20 cellular contexts compared by ENCODE assay signal in genomic region chr6:28875348-28875747, GRCh38. TPM values are rescaled to one million over a fixed set of nuclear protein-coding genes. Genes with fewer than 3 reads are reported as not detected.
A peak's percentile ranks its signal among the peaks of the same experiment; 100 is the strongest.
DNase-seq lines count a peak whose midpoint lies in the region; ATAC-seq, FAIRE-seq and TF ChIP-seq lines count a peak whose summit lies in the region.
"Had no signal": no experiment of that assay in that cellular context is flagged by ENCODE, and none has a peak within 500 bp of the region (broad histone marks: within the 10 kb centered on the region; RNA-seq: fewer than 3 reads in every experiment).

No MANE protein-coding gene starts in this region.

- no peak for FAIRE-seq in HTR-8/SVneo (lab: Jason Lieb, UNC)
- FAIRE-seq: GM12878, GM19239 had no signal

- peak overlapping the region; percentile 14 to 68; a peak in 4 of 5 replicates for H3K4me3 Mint-ChIP-seq in H9
- H3K4me3 Mint-ChIP-seq: CD14-positive monocyte had no signal

- H3K79me1 ChIP-seq in H9 (ENCODE audit: insufficient read depth, low read depth, low read length, poor library complexity, severe bottlenecking) (no peaks in the 10 kb centered on the region), trophoblast cell (ENCODE audit: low read length) (no peaks in the 10 kb centered on the region)

- H3K23me2 ChIP-seq in H9 (ENCODE audit: insufficient read length, low read depth, low read length, poor library complexity, severe bottlenecking), result peaks cover 1% of the 10 kb centered on the region

- CTCF ChIA-PET in OCI-LY7 (lab: Charles Lee; ENCODE audit: unreplicated experiment), result interaction anchor here (0.5 to 1.0 kb wide), 3 partner anchors 9 to 106 kb away, joined by 3 read pairs; no protein-coding TSS in a partner anchor

- no peak overlapping the region for H2BK15ac ChIP-seq in H9 (ENCODE audit: low read depth, low read length)

- H3K23ac ChIP-seq in H9 (ENCODE audit: insufficient read length, low read depth, low read length) (no peak overlapping the region), trophoblast cell (ENCODE audit: low read length) (no peak overlapping the region)

- DNase-seq in DND-41, result no peak
- no peak for DNase-seq in H9
- DNase-seq in OCI-LY7 (ENCODE audit: low spot score), result peak; percentile 90
- no peak for DNase-seq in trophoblast cell
- DNase-seq in NCI-H510A treated with DMSO at 0.1 percent for 48 hours (lab: John Stamatoyannopoulos, UW), result no peak
- no peak for DNase-seq in HTR-8/SVneo (ENCODE audit: insufficient read length, low spot score)
- DNase-seq: DMS 273 treated with DMSO at 0.1 percent for 48 hours, EL, GOT3, NCI-H1694 treated with DMSO at 0.1 percent for 48 hours, NCI-H748 treated with DMSO at 0.1 percent for 48 hours, PC-3, SIG-M5 had no signal

- TF ChIP-seq CTCF in DND-41 (IDR thresholded peaks at IDR 0.05; ENCODE audit: borderline replicate concordance, extremely low read depth, low read length, poor library complexity, severe bottlenecking) (no peak), H9 (conservative IDR thresholded peaks at IDR 0.05) (no peak), OCI-LY7 (conservative IDR thresholded peaks at IDR 0.05; ENCODE audit: low read length) (no peak)

- no peaks in the 10 kb centered on the region for H3K9me2 ChIP-seq in OCI-LY7 (ENCODE audit: insufficient read depth, low read length)

- H3K18ac ChIP-seq in H9 (ENCODE audit: insufficient read length, low read depth, low read length) (no peak overlapping the region), trophoblast cell (ENCODE audit: low read length) (no peak overlapping the region)

- H2AFZ ChIP-seq in DND-41 (ENCODE audit: low read depth, low read length) (no peak overlapping the region), H9 (ENCODE audit: low read length) (no peak overlapping the region), OCI-LY7 (ENCODE audit: low read length) (peak overlapping the region; percentile 25; the same call in 1 of the 2 replicates), trophoblast cell (ENCODE audit: insufficient read depth, low read length, poor library complexity) (no peak overlapping the region)

- H3K79me2 ChIP-seq in DND-41 (ENCODE audit: insufficient read depth, low read length) (no peaks in the 10 kb centered on the region), H9 (ENCODE audit: insufficient read depth, low read length) (no peaks in the 10 kb centered on the region), OCI-LY7 (ENCODE audit: insufficient read depth, low read depth, low read length) (no peaks in the 10 kb centered on the region), trophoblast cell (ENCODE audit: control insufficient read depth, insufficient read depth, low read length, poor library complexity) (no peaks in the 10 kb centered on the region)

- ATAC-seq in DND-41 (ENCODE audit: insufficient read depth, low read depth), result peak; percentile 22; the same call in 2 of the 3 replicates
- ATAC-seq: GM12878, PC-3, SK-N-SH treated with all-trans-retinoic acid at 6 μM for 48 hours had no signal

- H3K4ac ChIP-seq in H9 (ENCODE audit: low read depth, low read length), result no peak overlapping the region
- no peak overlapping the region for H3K4ac ChIP-seq in trophoblast cell (ENCODE audit: low read depth, low read length)

- H4K91ac ChIP-seq in H9 (ENCODE audit: insufficient read length, low read depth, low read length) (no peak overlapping the region), trophoblast cell (ENCODE audit: low read depth, low read length) (no peak overlapping the region)

- no peak overlapping the region for H3K4me3 ChIP-seq in DND-41 (ENCODE audit: low read depth in 1 of 2, low read length in 2 of 2)
- peak overlapping the region; percentile 47 for H3K4me3 ChIP-seq in OCI-LY7 (ENCODE audit: low read depth, low read length, poor library complexity, severe bottlenecking)
- peak overlapping the region; percentile 41; the same call in 1 of the 2 replicates for H3K4me3 ChIP-seq in iPS-20b (ENCODE audit: low read length)
- no peak overlapping the region for H3K4me3 ChIP-seq in trophoblast cell (ENCODE audit: low read depth, low read length)
- H3K4me3 ChIP-seq: GM12878 had no signal

- H3K4me2 ChIP-seq in DND-41 (ENCODE audit: insufficient read depth, low read length), result no peak overlapping the region
- H3K4me2 ChIP-seq in H9 (ENCODE audit: insufficient read depth, insufficient read length, low read length), result peak overlapping the region; percentile 22
- peak overlapping the region; percentile 90 for H3K4me2 ChIP-seq in OCI-LY7 (ENCODE audit: low read length)
- no peak overlapping the region for H3K4me2 ChIP-seq in trophoblast cell (ENCODE audit: low read length)

- BruUV-seq in OCI-LY7 (replicated peaks; lab: Mats Ljungman, UMichigan), result no TSS peak

- POLR2A ChIA-PET in OCI-LY7 (lab: Charles Lee), result interaction anchor here (0.6 to 6.2 kb wide), 22 partner anchors 10 to 1725 kb away, joined by 3 to 70 read pairs (median 6); a partner anchor contains a TSS

- H3K4me1 ChIP-seq in DND-41 (ENCODE audit: insufficient read depth, low read length) (peaks cover 12% of the 10 kb centered on the region), H9 (ENCODE audit: insufficient read depth, low read length) (peaks cover 10% of the 10 kb centered on the region; the same call in 1 of the 2 replicates), OCI-LY7 (ENCODE audit: insufficient read depth, low read length, poor library complexity, severe bottlenecking) (peaks cover 77% of the 10 kb centered on the region), iPS-20b (ENCODE audit: insufficient read depth, low read length) (peaks cover 5% of the 10 kb centered on the region; the same call in 1 of the 2 replicates), trophoblast cell (ENCODE audit: control insufficient read depth in 1 of 2, insufficient read depth in 2 of 2, low read length in 2 of 2) (no peaks in the 10 kb centered on the region)

- H3K9me3 ChIP-seq in DND-41 (ENCODE audit: insufficient read depth, low read length, severe bottlenecking) (no peaks in the 10 kb centered on the region), H9 (ENCODE audit: control insufficient read depth, low read depth, low read length) (no peaks in the 10 kb centered on the region), OCI-LY7 (ENCODE audit: low read length) (no peaks in the 10 kb centered on the region), iPS-20b (ENCODE audit: insufficient read depth, low read depth, low read length) (peaks cover 7% of the 10 kb centered on the region; the same call in 1 of the 2 replicates), trophoblast cell (ENCODE audit: insufficient read depth, low read depth, low read length) (no peaks in the 10 kb centered on the region)

- H3K27ac ChIP-seq in DND-41 (ENCODE audit: low read length) (no peak overlapping the region), H9 (ENCODE audit: insufficient read length, low read depth, low read length) (no peak overlapping the region), OCI-LY7 (ENCODE audit: low read depth, low read length, poor library complexity, severe bottlenecking) (peak overlapping the region; percentile 99), iPS-20b (ENCODE audit: low read length) (peak overlapping the region; percentile 8), trophoblast cell (ENCODE audit: low read depth, low read length) (no peak overlapping the region)
- H3K27ac ChIP-seq: RWPE1 had no signal

- H3K9me3 Mint-ChIP-seq in H9, result peaks cover 0 to 8% of the 10 kb centered on the region in 2 experiments
- H3K9me3 Mint-ChIP-seq: IgD-negative memory B cell had no signal

- no peaks in the 10 kb centered on the region; the same call in 1 of the 2 replicates for H3K27me3 Mint-ChIP-seq in H9 (ENCODE audit: low read depth)

- peaks cover 19 to 24% of the 10 kb centered on the region in 2 experiments for H3K4me1 Mint-ChIP-seq in H9
- H3K4me1 Mint-ChIP-seq: IgD-negative memory B cell had no signal

- H3K56ac ChIP-seq in H9 (ENCODE audit: insufficient read length, low read depth, low read length), result no peak overlapping the region

- H3K36me3 ChIP-seq in DND-41 (ENCODE audit: insufficient read depth, low read length) (no peaks in the 10 kb centered on the region), OCI-LY7 (ENCODE audit: insufficient read depth, low read length) (no peaks in the 10 kb centered on the region), iPS-20b (ENCODE audit: insufficient read depth, low read depth, low read length) (no peaks in the 10 kb centered on the region), trophoblast cell (ENCODE audit: control insufficient read depth in 1 of 2, insufficient read depth in 2 of 2, low read length in 2 of 2) (no peaks in the 10 kb centered on the region)

- no peak overlapping the region for H3K9ac ChIP-seq in DND-41 (ENCODE audit: low read depth, low read length)
- H3K9ac ChIP-seq in H9 (ENCODE audit: extremely low read depth, insufficient read length, low read length), result no peak overlapping the region
- H3K9ac ChIP-seq in iPS-20b (ENCODE audit: low read depth, low read length), result peak overlapping the region; percentile 33; the same call in 1 of the 2 replicates
- no peak overlapping the region for H3K9ac ChIP-seq in trophoblast cell (ENCODE audit: low read length)

- peaks cover 0 to 9% (median 5%) of the 10 kb centered on the region in 3 experiments; a peak in 2 of 7 replicates for H3K36me3 Mint-ChIP-seq in H9 (ENCODE audit: insufficient read depth in 1 of 3, low read depth in 3 of 3)
- H3K36me3 Mint-ChIP-seq: CD14-positive monocyte, IgD-negative memory B cell had no signal

- H3K27me3 ChIP-seq in DND-41 (ENCODE audit: insufficient read depth, low read length, poor library complexity) (peaks cover 16% of the 10 kb centered on the region), H9 (ENCODE audit: insufficient read depth, low read length) (no peaks in the 10 kb centered on the region), iPS-20b (ENCODE audit: insufficient read depth, low read length) (no peaks in the 10 kb centered on the region), trophoblast cell (ENCODE audit: insufficient read depth, low read length) (no peaks in the 10 kb centered on the region)

- H4K8ac ChIP-seq in H9 (replicated peaks; ENCODE audit: insufficient read length, low read depth, low read length), result no peak overlapping the region
- H4K8ac ChIP-seq in trophoblast cell (ENCODE audit: low read depth, low read length), result no peak overlapping the region

- no CpG with 5 or more reads among the region's 5 CpGs for WGBS in H9 (ENCODE audit: extremely low coverage, insufficient read length, low lambda C conversion rate)
- no CpG with 5 or more reads among the region's 5 CpGs for WGBS in trophoblast cell (ENCODE audit: extremely low coverage, insufficient coverage, insufficient read length)

- H2BK5ac ChIP-seq in H9 (ENCODE audit: insufficient read length, low read length) (no peak overlapping the region), trophoblast cell (ENCODE audit: low read depth, low read length, poor library complexity) (no peak overlapping the region)

- H2BK20ac ChIP-seq in H9 (ENCODE audit: low read depth, low read length, poor library complexity, severe bottlenecking), result no peak overlapping the region

- peak overlapping the region; percentile 6 to 68 (median 35); a peak in 5 of 7 replicates for H3K27ac Mint-ChIP-seq in H9
- H3K27ac Mint-ChIP-seq: CD14-positive monocyte, IgD-negative memory B cell had no signal

- H4K20me1 ChIP-seq in DND-41 (ENCODE audit: insufficient read depth, low read length) (no peaks in the 10 kb centered on the region), H9 (ENCODE audit: control insufficient read depth, insufficient read depth, insufficient read length) (no peaks in the 10 kb centered on the region), OCI-LY7 (ENCODE audit: insufficient read depth, low read length) (no peaks in the 10 kb centered on the region)

- no peak overlapping the region for H2BK12ac ChIP-seq in H9 (ENCODE audit: insufficient read length, low read depth, low read length)
- H2BK12ac ChIP-seq in trophoblast cell (ENCODE audit: low read length), result no peak overlapping the region

- H2BK120ac ChIP-seq in H9 (ENCODE audit: low read depth, low read length, poor library complexity, severe bottlenecking) (no peak overlapping the region), trophoblast cell (ENCODE audit: insufficient read depth, low read length, poor library complexity) (no peak overlapping the region)

- H4K5ac ChIP-seq in H9 (ENCODE audit: insufficient read length, low read depth, low read length), result no peak overlapping the region

- H2AK5ac ChIP-seq in H9 (ENCODE audit: insufficient read length, low read length), result no peak overlapping the region
- no peak overlapping the region for H2AK5ac ChIP-seq in trophoblast cell (ENCODE audit: low read length)

- H3K14ac ChIP-seq in H9 (ENCODE audit: insufficient read depth, low read length) (no peak overlapping the region), trophoblast cell (ENCODE audit: low read length) (no peak overlapping the region)

- no peak overlapping the region for H3T11ph ChIP-seq in H9 (ENCODE audit: low read length)

- intact Hi-C loops in OCI-LY7 (cut with micrococcal nuclease; ENCODE audit: unreplicated experiment), result loop anchor here (5.0 to 10.0 kb wide), 3 partner anchors 983 to 1741 kb away; a partner anchor contains a TSS

- no peak overlapping the region for H4K12ac ChIP-seq in trophoblast cell (ENCODE audit: low read depth, low read length)

RNA-seq across cellular contexts. Expression of gene TRIM27, which starts 48.4 kb away (rescaled TPM):
- total RNA-seq in H9 (2021) (93.1 and 98.2 TPM in 2 replicates), OCI-LY7 (2022) (112 and 116 TPM in 2 replicates)
- 126 and 130 TPM in 2 replicates for total RNA-seq in OCI-LY7 (2014; rRNA removed; shearing (Covaris generic))
- 53.3 and 54.2 TPM in 2 replicates for polyA plus RNA-seq in trophoblast cell (2013)

Comparison
In these comparisons a context has a peak if more than half of its experiments do, and no peak if none do; other contexts are left out.
1. H3K27ac ChIP-seq: peak in OCI-LY7 (single experiment) and iPS-20b (single experiment); none in DND-41 (single experiment), H9 (single experiment) and trophoblast cell (single experiment).
2. H3K4me2 ChIP-seq: peak in H9 (single experiment) and OCI-LY7 (single experiment); none in DND-41 (single experiment) and trophoblast cell (single experiment).
3. H3K4me3 ChIP-seq: peak in OCI-LY7 (single experiment) and iPS-20b (single experiment); none in DND-41 (0 of 2) and trophoblast cell (single experiment).